Comparison of ENCODE assay signal across 9 cellular contexts in the genomic region with DNA sequence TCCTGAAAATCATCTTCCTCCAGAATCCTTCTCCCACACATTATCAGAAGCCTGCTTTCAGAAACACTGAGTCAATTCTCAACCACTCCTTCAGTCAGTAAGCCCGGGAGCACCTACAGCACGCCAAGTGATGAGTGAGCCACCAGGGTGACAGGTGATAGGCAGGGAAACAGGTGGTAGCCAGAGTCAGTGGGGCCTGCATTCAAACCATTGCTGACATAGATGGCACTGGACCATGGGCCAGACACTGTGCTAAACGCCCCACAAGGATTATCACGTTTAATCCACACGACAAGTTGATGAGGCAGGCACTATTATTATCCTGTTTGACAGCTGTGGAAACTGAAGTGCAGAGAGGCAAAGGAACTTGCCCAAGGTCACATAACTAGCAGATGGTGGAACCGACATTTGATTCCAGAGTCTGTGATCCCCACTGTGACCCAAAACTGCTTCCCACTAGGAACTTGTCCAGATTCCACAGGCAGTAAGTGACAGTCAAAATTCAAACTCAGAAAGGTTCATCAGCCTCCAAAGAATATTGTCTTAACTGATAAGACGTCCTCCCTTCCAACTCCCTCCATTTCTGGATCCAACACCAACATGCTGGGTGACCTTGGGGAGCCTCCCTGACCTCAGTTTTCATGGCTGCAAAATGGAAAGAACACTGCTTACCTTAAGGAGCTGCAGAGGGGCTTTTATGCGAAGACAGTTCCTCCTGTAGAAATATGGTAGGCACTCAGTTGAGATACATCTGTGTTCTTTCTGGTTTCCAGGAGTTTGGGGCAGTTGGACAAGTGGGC. TPM values are rescaled to one million over a fixed set of nuclear protein-coding genes. Genes with fewer than 3 reads are reported as not detected.
DNase-seq lines count a peak whose midpoint lies in the region; ATAC-seq lines count a peak whose summit lies in the region.
"Had no signal": no experiment of that assay in that cellular context is flagged by ENCODE, and none has a peak within 500 bp of the region (broad histone marks: within the 10 kb centered on the region; RNA-seq: fewer than 3 reads in every experiment).

No MANE protein-coding gene starts in this region.

- POLR2A ChIA-PET in activated CD4-positive, alpha-beta memory T cell treated with anti-CD3 and anti-CD28 coated beads, Interleukin-2, amount 10 ng/mL, durations not matched to agents 7 days and 5 days (lab: Charles Lee), result interaction anchor here (1.2 kb wide), 1 partner anchor 43 kb away, joined by 3 read pairs; no protein-coding TSS in a partner anchor

- intact Hi-C loops in Right ventricle myocardium superior (cut with DNase I), result no loop called here
- intact Hi-C loops in posterior cingulate gyrus (cut with DNase I), result no loop called here

- CTCF ChIA-PET in activated CD4-positive, alpha-beta memory T cell treated with anti-CD3 and anti-CD28 coated beads, Interleukin-2, amount 10 ng/mL, durations not matched to agents 7 days and 5 days (lab: Charles Lee), result interaction anchor here (3.1 kb wide), 1 partner anchor 14 kb away, joined by 14 read pairs; no protein-coding TSS in a partner anchor

- no peak overlapping the region for H3K4me3 Mint-ChIP-seq in T-helper 2 cell treated with Interferon-gamma antibody and Interleukin-4, amounts not matched to agents 5 μg/mL and 100 μg/mL, for 36 hours
- no peak overlapping the region for H3K4me3 Mint-ChIP-seq in activated CD4-positive, alpha-beta memory T cell treated with anti-CD3 and anti-CD28 coated beads, Interleukin-2, amount 10 ng/mL, durations not matched to agents 7 days and 5 days
- H3K4me3 Mint-ChIP-seq in stimulated activated naive B cell treated with anti-CD40 and anti-IgM and Interleukin-4, amounts not matched to agents 10 μg/mL and 1 μg/mL and 100 μg/mL, for 72 hours, result no peak overlapping the region

- peaks cover 7% of the 10 kb centered on the region for H3K36me3 Mint-ChIP-seq in T-helper 2 cell treated with Interferon-gamma antibody and Interleukin-4, amounts not matched to agents 5 μg/mL and 100 μg/mL, for 36 hours (ENCODE audit: low read depth)
- peaks cover 9% of the 10 kb centered on the region for H3K36me3 Mint-ChIP-seq in activated CD4-positive, alpha-beta memory T cell treated with anti-CD3 and anti-CD28 coated beads, Interleukin-2, amount 10 ng/mL, durations not matched to agents 7 days and 5 days (ENCODE audit: low read depth)
- no peaks in the 10 kb centered on the region for H3K36me3 Mint-ChIP-seq in stimulated activated naive B cell treated with anti-CD40 and anti-IgM and Interleukin-4, amounts not matched to agents 10 μg/mL and 1 μg/mL and 100 μg/mL, for 72 hours

- peaks cover 6% of the 10 kb centered on the region for H3K9me3 Mint-ChIP-seq in T-helper 2 cell treated with Interferon-gamma antibody and Interleukin-4, amounts not matched to agents 5 μg/mL and 100 μg/mL, for 36 hours
- peaks cover 3% of the 10 kb centered on the region for H3K9me3 Mint-ChIP-seq in activated CD4-positive, alpha-beta memory T cell treated with anti-CD3 and anti-CD28 coated beads, Interleukin-2, amount 10 ng/mL, durations not matched to agents 7 days and 5 days
- H3K9me3 Mint-ChIP-seq in stimulated activated naive B cell treated with anti-CD40 and anti-IgM and Interleukin-4, amounts not matched to agents 10 μg/mL and 1 μg/mL and 100 μg/mL, for 72 hours, result peaks cover 0 to 1% of the 10 kb centered on the region in 2 donors
- H3K9me3 Mint-ChIP-seq: central memory CD8-positive, alpha-beta T cell had no signal

- peaks cover 40% of the 10 kb centered on the region for H3K4me1 Mint-ChIP-seq in T-helper 2 cell treated with Interferon-gamma antibody and Interleukin-4, amounts not matched to agents 5 μg/mL and 100 μg/mL, for 36 hours (ENCODE audit: low read depth)
- H3K4me1 Mint-ChIP-seq in activated CD4-positive, alpha-beta memory T cell treated with anti-CD3 and anti-CD28 coated beads, Interleukin-2, amount 10 ng/mL, durations not matched to agents 7 days and 5 days, result peaks cover 58% of the 10 kb centered on the region
- peaks cover 29 to 54% of the 10 kb centered on the region in 2 donors for H3K4me1 Mint-ChIP-seq in stimulated activated naive B cell treated with anti-CD40 and anti-IgM and Interleukin-4, amounts not matched to agents 10 μg/mL and 1 μg/mL and 100 μg/mL, for 72 hours

- no peaks in the 10 kb centered on the region for H3K27me3 Mint-ChIP-seq in T-helper 2 cell treated with Interferon-gamma antibody and Interleukin-4, amounts not matched to agents 5 μg/mL and 100 μg/mL, for 36 hours (ENCODE audit: low read depth)
- H3K27me3 Mint-ChIP-seq in activated CD4-positive, alpha-beta memory T cell treated with anti-CD3 and anti-CD28 coated beads, Interleukin-2, amount 10 ng/mL, durations not matched to agents 7 days and 5 days, result no peaks in the 10 kb centered on the region
- H3K27me3 Mint-ChIP-seq in stimulated activated naive B cell treated with anti-CD40 and anti-IgM and Interleukin-4, amounts not matched to agents 10 μg/mL and 1 μg/mL and 100 μg/mL, for 72 hours, result no peaks in the 10 kb centered on the region
- H3K27me3 Mint-ChIP-seq: central memory CD8-positive, alpha-beta T cell had no signal

- peak; percentile 43 for DNase-seq in T-helper 2 cell treated with Interferon-gamma antibody and Interleukin-4, amounts not matched to agents 5 μg/mL and 100 μg/mL, for 36 hours (ENCODE audit: low spot score)
- DNase-seq in T-helper 2 cell (no peak), Right ventricle myocardium superior (no peak), posterior cingulate gyrus (no peak), SIG-M5 (lab: John Stamatoyannopoulos, UW) (no peak)
- DNase-seq in activated CD4-positive, alpha-beta memory T cell treated with anti-CD3 and anti-CD28 coated beads, Interleukin-2, amount 10 ng/mL, durations not matched to agents 7 days and 5 days, result no peak
- no peak for DNase-seq in stimulated activated naive B cell treated with anti-CD40 and anti-IgM and Interleukin-4, amounts not matched to agents 10 μg/mL and 1 μg/mL and 100 μg/mL, for 72 hours

- H3K27ac Mint-ChIP-seq in T-helper 2 cell treated with Interferon-gamma antibody and Interleukin-4, amounts not matched to agents 5 μg/mL and 100 μg/mL, for 36 hours, result peak overlapping the region; percentile 98
- H3K27ac Mint-ChIP-seq in activated CD4-positive, alpha-beta memory T cell treated with anti-CD3 and anti-CD28 coated beads, Interleukin-2, amount 10 ng/mL, durations not matched to agents 7 days and 5 days, result peak overlapping the region; percentile 99
- peak overlapping the region; percentile 25 for H3K27ac Mint-ChIP-seq in stimulated activated naive B cell treated with anti-CD40 and anti-IgM and Interleukin-4, amounts not matched to agents 10 μg/mL and 1 μg/mL and 100 μg/mL, for 72 hours

- peak; percentile 44 for ATAC-seq in Right ventricle myocardium superior (ENCODE audit: poor library complexity)
- ATAC-seq in stimulated activated naive B cell treated with anti-CD40 and anti-IgM and Interleukin-4, amounts not matched to agents 10 μg/mL and 1 μg/mL and 100 μg/mL, for 72 hours (replicated peaks), result no peak
- ATAC-seq in GM19328 (IDR thresholded peaks at IDR 0.05; ENCODE audit: unreplicated experiment), result no peak

RNA-seq across cellular contexts. Expression of a gene that starts 23.9 kb away (rescaled TPM):
- total RNA-seq in activated CD4-positive, alpha-beta memory T cell treated with anti-CD3 and anti-CD28 coated beads, Interleukin-2, amount 10 ng/mL, durations not matched to agents 7 days and 5 days, result 10 to 100 TPM; 67.5 to 68.0 TPM
- total RNA-seq in Right ventricle myocardium superior, result 20.6 TPM

Comparison
In these comparisons a context has a peak if more than half of its experiments do, and no peak if none do; other contexts are left out.
1. H3K27ac Mint-ChIP-seq: peak in every context shown above with its lines; median percentile 99 in activated CD4-positive, alpha-beta memory T cell treated with anti-CD3 and anti-CD28 coated beads, Interleukin-2, amount 10 ng/mL, durations not matched to agents 7 days and 5 days; 98 in T-helper 2 cell treated with Interferon-gamma antibody and Interleukin-4, amounts not matched to agents 5 μg/mL and 100 μg/mL, for 36 hours; 25 in stimulated activated naive B cell treated with anti-CD40 and anti-IgM and Interleukin-4, amounts not matched to agents 10 μg/mL and 1 μg/mL and 100 μg/mL, for 72 hours.